In genomic region chr17:58200024-58200633, GRCh38 we compare ENCODE assay signal across 8 cellular contexts. TPM values are rescaled to one million over a fixed set of nuclear protein-coding genes. Genes with fewer than 3 reads are reported as not detected.
DNase-seq lines count a peak whose midpoint lies in the region; ATAC-seq and TF ChIP-seq lines count a peak whose summit lies in the region.

No MANE protein-coding gene starts in this region.

- H3K9me3 Mint-ChIP-seq in natural killer cell, result no peaks in the 10 kb centered on the region

- H3K27me3 ChIP-seq in upper lobe of right lung, result peaks cover 26% of the 10 kb centered on the region

- no peak overlapping the region for H3K4me3 ChIP-seq in upper lobe of right lung

- peak; percentile 72 to 85 (median 81) for ATAC-seq in natural killer cell
- ATAC-seq in upper lobe of right lung, result peak; percentile 88
- no peak for ATAC-seq in GM19324 (IDR thresholded peaks at IDR 0.05; ENCODE audit: low FRiP score, unreplicated experiment)

- no peaks in the 10 kb centered on the region for H3K9me3 ChIP-seq in upper lobe of right lung

- TF ChIP-seq CTCF in GM13976 (IDR thresholded peaks at IDR 0.05; ENCODE audit: borderline replicate concordance, control extremely low read depth, extremely low read depth, insufficient read depth, missing control alignments) (peak; percentile 55), natural killer cell (IDR thresholded peaks at IDR 0.05) (peak; percentile 65), upper lobe of right lung (IDR thresholded peaks at IDR 0.05) (peak; percentile 59)

- no peak overlapping the region for H3K4me3 Mint-ChIP-seq in natural killer cell

- in situ Hi-C loops in GM13976 (cut with MboI; ENCODE audit: low sequenced_read_pairs, unreplicated experiment), result no loop called here

- H3K36me3 ChIP-seq in upper lobe of right lung, result no peaks in the 10 kb centered on the region

- H3K36me3 Mint-ChIP-seq in natural killer cell, result no peaks in the 10 kb centered on the region

- intact Hi-C loops in natural killer cell (cut with micrococcal nuclease) (no loop called here), upper lobe of right lung (cut with DNase I) (no loop called here)

- H3K27ac ChIP-seq in upper lobe of right lung, result no peak overlapping the region

- H3K27me3 Mint-ChIP-seq in natural killer cell (ENCODE audit: low read depth in 2 of 2), result peaks cover 0 to 12% of the 10 kb centered on the region in 2 donors

- peak; percentile 57 for DNase-seq in AG08396 (ENCODE audit: low spot score)
- peak; percentile 78 for DNase-seq in GM13976 (ENCODE audit: low spot score)
- peak; percentile 65 for DNase-seq in NCI-H2227 treated with DMSO at 0.1 percent for 48 hours (lab: John Stamatoyannopoulos, UW)
- peak; percentile 42 to 46 for DNase-seq in activated CD4-positive, alpha-beta T cell treated with anti-CD3 and anti-CD28 coated beads for 4 hours
- peak; percentile 80 for DNase-seq in ecto neural progenitor cell (ENCODE audit: low spot score)
- peak; percentile 50 for DNase-seq in natural killer cell
- DNase-seq in upper lobe of right lung, result peak; percentile 78

- H3K4me1 ChIP-seq in upper lobe of right lung, result no peaks in the 10 kb centered on the region

- peaks cover 0 to 4% of the 10 kb centered on the region in 2 donors for H3K4me1 Mint-ChIP-seq in natural killer cell

- H3K27ac Mint-ChIP-seq in natural killer cell, result no peak overlapping the region

RNA-seq across cellular contexts. Expression of gene EPX, which starts 7.6 kb away (rescaled TPM):
- total RNA-seq in natural killer cell, result not detected
- total RNA-seq in upper lobe of right lung, result not detected

RNA-seq across cellular contexts. Expression of gene MKS1, which starts 18.9 kb away (rescaled TPM):
- 10 to 100 TPM in 1 of 3 donors, 1 to 10 TPM in 2; 4.5 to 10.7 (median 8.5) TPM for total RNA-seq in natural killer cell
- 15.9 TPM for total RNA-seq in upper lobe of right lung

RNA-seq across cellular contexts. Expression of gene OR4D2, which starts 33.3 kb away (rescaled TPM):
- not detected for total RNA-seq in natural killer cell
- not detected for total RNA-seq in upper lobe of right lung

RNA-seq across cellular contexts. Expression of gene LPO, which starts 38.3 kb away (rescaled TPM):
- total RNA-seq in natural killer cell (not detected), upper lobe of right lung (not detected)

RNA-seq across cellular contexts. Expression of gene OR4D1, which starts 51.9 kb away (rescaled TPM):
- total RNA-seq in natural killer cell (1 to 10 TPM; 1.0 to 1.6 (median 1.2) TPM), upper lobe of right lung (not detected)
